ENCODE assay signal across 26 cellular contexts in genomic region chr4:72430988-72431387, GRCh38.
"Had no signal": no experiment of that assay in that cellular context is flagged by ENCODE, and none has a peak within 500 bp of the region (broad histone marks: within the 10 kb centered on the region; RNA-seq: fewer than 3 reads in every experiment).

No MANE protein-coding gene starts in this region.

- H3K36me3 ChIP-seq: stomach, suprapubic skin, thoracic aorta, thyroid gland, tibial artery, tibial nerve, transverse colon, upper lobe of left lung, upper lobe of right lung, uterus, vagina had no signal

- H3K4me1 ChIP-seq: stomach, thyroid gland, tibial artery, tibial nerve, upper lobe of left lung, upper lobe of right lung, uterus, vagina had no signal

- ATAC-seq: stimulated activated effector memory CD8-positive, alpha-beta T cell treated with anti-CD3 and anti-CD28 coated beads, Interleukin-12 subunit alpha, Interleukin-12 subunit beta, amount 100 ng/mL, for 72 hours; stimulated activated naive B cell treated with anti-CD40 and anti-IgM and Interleukin-4, amounts not matched to agents 10 μg/mL and 1 μg/mL and 100 μg/mL, for 72 hours; stimulated activated naive CD8-positive, alpha-beta T cell treated with anti-CD3 and anti-CD28 coated beads, Interleukin-15, amount 100 ng/mL, for 72 hours; stimulated activated naive CD8-positive, alpha-beta T cell treated with anti-CD3 and anti-CD28 coated beads, Interleukin-15, Interleukin-2, amounts not matched to agents 100 U/mL and 50 U/mL, for 24 hours; upper lobe of right lung had no signal

- FAIRE-seq: urothelium cell line had no signal

- DNase-seq: stimulated activated CD4-positive, alpha-beta T cell treated with anti-CD3 and anti-CD28 coated beads, Interleukin-2, amount 100 ng/mL, for 48 hours; stimulated activated CD4-positive, alpha-beta T cell treated with anti-CD3 and anti-CD28 coated beads, Interleukin-4, amount 100 ng/mL, for 1 hour; stimulated activated CD4-positive, alpha-beta T cell treated with anti-CD3 and anti-CD28 coated beads, Interleukin-4, amount 100 ng/mL, for 24 hours; stimulated activated CD4-positive, alpha-beta T cell treated with anti-CD3 and anti-CD28 coated beads, Interleukin-4, amount 100 ng/mL, for 4 hours; stimulated activated CD8-positive, alpha-beta memory T cell treated with anti-CD3 and anti-CD28 coated beads, Interleukin-4, amount 100 ng/mL, for 48 hours; stimulated activated naive B cell treated with anti-CD40 and anti-IgM and Interleukin-4, amounts not matched to agents 10 μg/mL and 1 μg/mL and 100 μg/mL, for 72 hours; stimulated activated naive CD4-positive, alpha-beta T cell; stimulated activated naive CD4-positive, alpha-beta T cell treated with Interleukin-2 at 50 U/mL for 16 hours; stimulated activated naive CD8-positive, alpha-beta T cell treated with anti-CD3 and anti-CD28 coated beads, Interleukin-15, amount 100 ng/mL, for 72 hours; stimulated activated naive CD8-positive, alpha-beta T cell treated with anti-CD3 and anti-CD28 coated beads, Interleukin-15, Interleukin-2, amounts not matched to agents 100 U/mL and 50 U/mL, for 24 hours; stomach; substantia nigra; testis; thyroid gland; tibial artery; transverse colon; trophoblast cell; upper lobe of left lung; upper lobe of right lung; uterus had no signal

- H3K9me3 ChIP-seq: stomach, suprapubic skin, testis, thoracic aorta, thyroid gland, tibial artery, tibial nerve, transverse colon, upper lobe of left lung, upper lobe of right lung, uterus, vagina had no signal

- H3K27me3 ChIP-seq: stomach, suprapubic skin, testis, thyroid gland, tibial artery, tibial nerve, transverse colon, upper lobe of left lung, upper lobe of right lung, uterus, vagina had no signal

- H3K4me3 ChIP-seq: stomach, suprapubic skin, testis, thoracic aorta, thyroid gland, tibial artery, tibial nerve, transverse colon, upper lobe of left lung, upper lobe of right lung, uterus, vagina had no signal

- H3K27ac ChIP-seq: stomach, suprapubic skin, testis, thoracic aorta, thyroid gland, tibial artery, tibial nerve, transverse colon, upper lobe of left lung, upper lobe of right lung, uterus, vagina had no signal
